Comparison of ENCODE assay signal across 24 cellular contexts in the genomic region with DNA sequence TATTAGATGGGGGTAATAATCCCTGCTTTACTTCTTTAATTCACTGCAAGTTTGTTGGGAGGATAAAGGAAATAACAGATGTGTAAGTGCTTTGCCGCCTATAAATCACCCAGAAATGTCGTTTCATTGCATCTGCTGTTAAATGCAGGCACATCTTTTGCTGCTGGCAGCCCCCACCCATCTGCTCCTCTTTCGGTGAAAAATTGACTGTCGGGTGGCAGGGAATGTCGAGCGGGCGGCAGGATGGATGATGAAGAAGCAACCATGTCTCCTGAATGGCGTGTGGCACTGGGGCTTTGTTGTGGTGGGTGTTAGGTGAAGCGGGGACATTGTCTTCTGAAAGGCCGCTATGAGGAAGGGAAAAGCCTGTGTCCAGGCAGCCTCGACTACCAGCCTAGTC. TPM values are rescaled to one million over a fixed set of nuclear protein-coding genes. Genes with fewer than 3 reads are reported as not detected.
DNase-seq lines count a peak whose midpoint lies in the region; ATAC-seq and TF ChIP-seq lines count a peak whose summit lies in the region.
"Had no signal": no experiment of that assay in that cellular context is flagged by ENCODE, and none has a peak within 500 bp of the region (broad histone marks: within the 10 kb centered on the region; RNA-seq: fewer than 3 reads in every experiment).

No MANE protein-coding gene starts in this region.

- H4K8ac ChIP-seq in neuronal stem cell (ENCODE audit: low read depth, low read length) = no peak overlapping the region

- H3K18ac ChIP-seq in neuronal stem cell (ENCODE audit: low read length) = no peak overlapping the region

- no peak overlapping the region for H2BK15ac ChIP-seq in neuronal stem cell (ENCODE audit: low read length)

- no peak overlapping the region for H2AK5ac ChIP-seq in neuronal stem cell (ENCODE audit: low read depth, low read length)

- no peak overlapping the region for H3K4ac ChIP-seq in neuronal stem cell (ENCODE audit: low read length)

- H3K9ac ChIP-seq in neuronal stem cell (ENCODE audit: low read depth, low read length, poor library complexity) = no peak overlapping the region
- H3K9ac ChIP-seq: BLaER1 had no signal

- H3K27me3 ChIP-seq in neuronal stem cell (ENCODE audit: control insufficient read depth in 3 of 3, insufficient read depth in 3 of 3, low read depth in 1 of 3, low read length in 3 of 3) = peaks cover 0 to 46% (median 0%) of the 10 kb centered on the region in 3 experiments
- no peaks in the 10 kb centered on the region for H3K27me3 ChIP-seq in brain microvascular endothelial cell (replicated peaks)
- H3K27me3 ChIP-seq: BLaER1 had no signal

- H3K14ac ChIP-seq in neuronal stem cell (ENCODE audit: low read length) = peak overlapping the region; percentile 49

- H3K27ac ChIP-seq in neuronal stem cell (replicated peaks; ENCODE audit: low read length) (no peak overlapping the region), brain microvascular endothelial cell (no peak overlapping the region)
- H3K27ac ChIP-seq: BLaER1 had no signal

- H3K4me2 ChIP-seq in neuronal stem cell (ENCODE audit: insufficient read depth, low read length, poor library complexity, severe bottlenecking) = no peak overlapping the region
- H3K4me2 ChIP-seq: BLaER1, GM23338 had no signal

- in situ Hi-C loops in brain microvascular endothelial cell (cut with HindIII; ENCODE audit: low pct_ligation_motif_present, low sequenced_read_pairs) = no loop called here

- H3K23ac ChIP-seq in neuronal stem cell (ENCODE audit: low read depth, low read length, poor library complexity) = no peak overlapping the region

- peak; percentile 3 for DNase-seq in DMS 273 treated with DMSO at 0.1 percent for 48 hours (lab: John Stamatoyannopoulos, UW)
- DNase-seq in NCI-H2171 treated with DMSO at 0.1 percent for 48 hours (lab: John Stamatoyannopoulos, UW) = peak; percentile 56
- peak; percentile 93 for DNase-seq in NCI-H82 treated with DMSO at 0.1 percent for 48 hours (lab: John Stamatoyannopoulos, UW; ENCODE audit: unreplicated experiment)
- DNase-seq in neuronal stem cell (ENCODE audit: low spot score) = no peak
- DNase-seq in ureter (ENCODE audit: low spot score) = no peak
- no peak for DNase-seq in brain microvascular endothelial cell
- DNase-seq: 8988T; CD4-positive, alpha-beta memory T cell; DMS53; DND-41; EL; HFFc6 had no signal

- H3K79me1 ChIP-seq in neuronal stem cell (ENCODE audit: low read depth, low read length) = no peaks in the 10 kb centered on the region

- H2BK5ac ChIP-seq in neuronal stem cell (ENCODE audit: low read length) = no peak overlapping the region

- H2BK120ac ChIP-seq in neuronal stem cell (ENCODE audit: low read depth, low read length) = no peak overlapping the region

- H3K36me3 ChIP-seq in neuronal stem cell (replicated peaks in 1 of 2; ENCODE audit: control insufficient read depth in 2 of 2, insufficient read depth in 2 of 2, low read length in 2 of 2) = no peaks in the 10 kb centered on the region
- H3K36me3 ChIP-seq in brain microvascular endothelial cell (replicated peaks) = no peaks in the 10 kb centered on the region
- H3K36me3 ChIP-seq: BLaER1 had no signal

- no peaks in the 10 kb centered on the region for H3K9me3 ChIP-seq in neuronal stem cell (replicated peaks in 1 of 2; ENCODE audit: control insufficient read depth in 2 of 2, insufficient read depth in 1 of 2, low read depth in 1 of 2, low read length in 2 of 2)

- no peak overlapping the region for H2BK12ac ChIP-seq in neuronal stem cell (ENCODE audit: low read length)

- no peak overlapping the region for H4K91ac ChIP-seq in neuronal stem cell (ENCODE audit: low read depth, low read length, poor library complexity)

- H2AFZ ChIP-seq in neuronal stem cell (ENCODE audit: low read length) = no peak overlapping the region
- H2AFZ ChIP-seq: GM23338 had no signal

- H3K4me1 ChIP-seq in neuronal stem cell (ENCODE audit: control insufficient read depth in 2 of 2, insufficient read depth in 1 of 2, low read depth in 1 of 2, low read length in 2 of 2) = no peaks in the 10 kb centered on the region
- H3K4me1 ChIP-seq: BLaER1 had no signal

- WGBS in neuronal stem cell (ENCODE audit: extremely low coverage in 2 of 2, insufficient read length in 2 of 2, insufficient replicate concordance in 1 of 2), 2 donors = no CpG with 5 or more reads among the region's 11 CpGs

- no peak for ATAC-seq in HG03520 (IDR thresholded peaks at IDR 0.05; ENCODE audit: unreplicated experiment)
- ATAC-seq in GM21360 (IDR thresholded peaks at IDR 0.05; ENCODE audit: unreplicated experiment) = no peak
- ATAC-seq: HCT116, HepG2 had no signal

- H3K4me3 ChIP-seq in neuronal stem cell (ENCODE audit: low read length in 2 of 2) = no peak overlapping the region
- H3K4me3 ChIP-seq in brain microvascular endothelial cell (ENCODE audit: low read depth, low read length) = no peak overlapping the region
- H3K4me3 ChIP-seq: BLaER1, GM23338 had no signal

- no peak for TF ChIP-seq CTCF in brain microvascular endothelial cell (IDR thresholded peaks at IDR 0.05; ENCODE audit: low read depth, low read length, missing control alignments)

RNA-seq across cellular contexts. Expression of gene REC114, which starts 0.5 kb away (rescaled TPM):
- polyA plus RNA-seq in neuronal stem cell (2013, experiment 1 of 2) = not detected
- not detected for polyA plus RNA-seq in neuronal stem cell (2013, experiment 2 of 2)
- total RNA-seq in ureter = not detected
- total RNA-seq: A673; CD4-positive, alpha-beta memory T cell; G401; GM23338; H7; HepG2; HFFc6 had no signal
- polyA plus RNA-seq: AG04450; CD14-positive monocyte; CD4-positive, alpha-beta memory T cell; GM23338; HepG2; IgD-negative memory B cell had no signal

Comparison
In these comparisons a context has a peak if more than half of its experiments do, and no peak if none do; other contexts are left out.
1. DNase-seq: peak in DMS 273 treated with DMSO at 0.1 percent for 48 hours (single experiment), NCI-H2171 treated with DMSO at 0.1 percent for 48 hours (single experiment) and NCI-H82 treated with DMSO at 0.1 percent for 48 hours (single experiment); none in neuronal stem cell (single experiment), ureter (single experiment) and brain microvascular endothelial cell (single experiment).